Comparison of ENCODE assay signal across 14 cellular contexts in the genomic region with DNA sequence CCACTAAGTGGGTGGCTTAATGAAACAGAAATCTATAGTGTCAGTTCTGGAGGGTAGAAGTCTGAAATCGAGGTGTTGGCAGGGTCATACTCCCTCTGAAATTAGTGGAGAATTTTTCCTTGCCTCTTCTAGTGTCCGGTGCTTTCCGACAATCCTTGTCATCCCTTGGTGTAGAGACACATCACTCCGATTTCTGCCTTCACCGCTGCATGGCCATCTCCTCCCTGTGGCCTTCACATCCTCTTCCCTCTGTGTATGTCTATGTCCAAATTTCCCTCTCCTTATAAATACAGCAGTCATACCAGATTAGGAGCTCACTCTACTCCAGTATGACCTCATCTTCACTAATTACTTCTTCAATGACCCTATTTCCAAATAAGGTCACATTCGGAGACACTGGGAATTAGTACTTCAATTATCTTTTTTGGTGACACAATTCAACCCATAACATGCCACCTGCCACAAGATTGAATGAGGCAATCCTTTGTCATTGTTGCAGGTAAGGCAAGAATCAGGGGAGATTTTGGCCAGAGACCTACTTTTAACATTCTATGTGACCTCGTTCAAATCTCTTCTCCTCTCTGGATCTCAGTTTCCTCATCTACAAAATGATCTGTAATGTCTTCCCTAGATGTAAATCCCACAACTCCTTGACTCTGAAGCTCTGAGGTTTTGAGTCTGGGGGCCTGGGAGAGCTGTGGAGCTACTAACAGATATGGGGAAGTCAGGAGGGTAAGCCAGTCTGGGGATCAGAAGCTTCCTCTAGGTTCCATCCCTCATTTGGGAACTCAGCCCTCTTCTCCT. TPM values are rescaled to one million over a fixed set of nuclear protein-coding genes. Genes with fewer than 3 reads are reported as not detected.
A peak's percentile ranks its signal among the peaks of the same experiment; 100 is the strongest.
DNase-seq lines count a peak whose midpoint lies in the region; ATAC-seq, FAIRE-seq and TF ChIP-seq lines count a peak whose summit lies in the region.
"Had no signal": no experiment of that assay in that cellular context is flagged by ENCODE, and none has a peak within 500 bp of the region (broad histone marks: within the 10 kb centered on the region; RNA-seq: fewer than 3 reads in every experiment).

No MANE protein-coding gene starts in this region.

- peak overlapping the region; percentile 40 for H4K8ac ChIP-seq in trophoblast cell (ENCODE audit: low read depth, low read length)

- H3K79me1 ChIP-seq in trophoblast cell (ENCODE audit: low read length): no peaks in the 10 kb centered on the region

- no peak for ATAC-seq in HG02981 (IDR thresholded peaks at IDR 0.05; ENCODE audit: unreplicated experiment)
- ATAC-seq: left colon, sciatic nerve had no signal

- H2AFZ ChIP-seq in astrocyte (ENCODE audit: low read depth, low read length) (no peak overlapping the region), trophoblast cell (ENCODE audit: insufficient read depth, low read length, poor library complexity) (no peak overlapping the region)

- H2BK12ac ChIP-seq in trophoblast cell (ENCODE audit: low read length): no peak overlapping the region

- peak overlapping the region; percentile 26 for H2BK5ac ChIP-seq in trophoblast cell (ENCODE audit: low read depth, low read length, poor library complexity)

- H2BK120ac ChIP-seq in trophoblast cell (ENCODE audit: insufficient read depth, low read length, poor library complexity): peak overlapping the region; percentile 7

- H3K4ac ChIP-seq in trophoblast cell (ENCODE audit: low read depth, low read length): peak overlapping the region; percentile 50

- WGBS in trophoblast cell (ENCODE audit: extremely low coverage, insufficient coverage, insufficient read length): no CpG with 5 or more reads among the region's 7 CpGs

- H3K23ac ChIP-seq in trophoblast cell (ENCODE audit: low read length): no peak overlapping the region

- peak overlapping the region in 3 of 10 experiments; percentile 16 to 37 (median 26); a peak in 4 of 20 replicates for H3K4me3 ChIP-seq in BLaER1 treated with 17β-estradiol and CSF1 and Interleukin-3, amounts not matched to agents 10 nM and 100 nM
- H3K4me3 ChIP-seq in astrocyte (ENCODE audit: insufficient read depth, low read depth, low read length): no peak overlapping the region
- H3K4me3 ChIP-seq in trophoblast cell (ENCODE audit: low read depth, low read length): no peak overlapping the region
- H3K4me3 ChIP-seq: SJSA1 had no signal

- peaks cover 59% of the 10 kb centered on the region for H3K4me1 Mint-ChIP-seq in astrocyte (ENCODE audit: low read depth, unreplicated experiment)
- peaks cover 3% of the 10 kb centered on the region for H3K4me1 Mint-ChIP-seq in activated T-helper 1 cell treated with anti-CD3 and anti-CD28 coated beads, Interleukin-12 subunit alpha, Interleukin-12 subunit beta, Interleukin-2, Interleukin-4 antibody, amounts not matched to agents 30 ng/mL and 10 ng/mL and 1 ng/mL, durations not matched to agents 14 hours and 24 hours and 36 hours (ENCODE audit: low read depth)

- H3K9me3 Mint-ChIP-seq in astrocyte (ENCODE audit: unreplicated experiment): no peaks in the 10 kb centered on the region
- no peaks in the 10 kb centered on the region for H3K9me3 Mint-ChIP-seq in activated T-helper 1 cell treated with anti-CD3 and anti-CD28 coated beads, Interleukin-12 subunit alpha, Interleukin-12 subunit beta, Interleukin-2, Interleukin-4 antibody, amounts not matched to agents 30 ng/mL and 10 ng/mL and 1 ng/mL, durations not matched to agents 14 hours and 24 hours and 36 hours
- H3K9me3 Mint-ChIP-seq: endodermal cell, IgD-negative memory B cell had no signal

- H3K27me3 ChIP-seq in BLaER1 treated with 17β-estradiol and CSF1 and Interleukin-3, amounts not matched to agents 10 nM and 100 nM: no peaks in the 10 kb centered on the region
- no peaks in the 10 kb centered on the region for H3K27me3 ChIP-seq in astrocyte (ENCODE audit: insufficient read depth, low read length)
- H3K27me3 ChIP-seq in trophoblast cell (ENCODE audit: insufficient read depth, low read length): no peaks in the 10 kb centered on the region
- H3K27me3 ChIP-seq: SJSA1 had no signal

- H3K27ac Mint-ChIP-seq in astrocyte (ENCODE audit: unreplicated experiment): no peak overlapping the region
- no peak overlapping the region for H3K27ac Mint-ChIP-seq in activated T-helper 1 cell treated with anti-CD3 and anti-CD28 coated beads, Interleukin-12 subunit alpha, Interleukin-12 subunit beta, Interleukin-2, Interleukin-4 antibody, amounts not matched to agents 30 ng/mL and 10 ng/mL and 1 ng/mL, durations not matched to agents 14 hours and 24 hours and 36 hours
- H3K27ac Mint-ChIP-seq: endodermal cell, IgD-negative memory B cell had no signal

- H4K12ac ChIP-seq in trophoblast cell (ENCODE audit: low read depth, low read length): no peak overlapping the region

- no peak for FAIRE-seq in astrocyte (lab: Jason Lieb, UNC)

- no peaks in the 10 kb centered on the region for H3K36me3 Mint-ChIP-seq in astrocyte (ENCODE audit: low read depth, unreplicated experiment)
- no peaks in the 10 kb centered on the region for H3K36me3 Mint-ChIP-seq in activated T-helper 1 cell treated with anti-CD3 and anti-CD28 coated beads, Interleukin-12 subunit alpha, Interleukin-12 subunit beta, Interleukin-2, Interleukin-4 antibody, amounts not matched to agents 30 ng/mL and 10 ng/mL and 1 ng/mL, durations not matched to agents 14 hours and 24 hours and 36 hours (ENCODE audit: low read depth)
- H3K36me3 Mint-ChIP-seq: IgD-negative memory B cell had no signal

- peaks cover 98% of the 10 kb centered on the region for H3K79me2 ChIP-seq in astrocyte (ENCODE audit: insufficient read depth, low read length)
- peaks cover 12% of the 10 kb centered on the region for H3K79me2 ChIP-seq in trophoblast cell (ENCODE audit: control insufficient read depth, insufficient read depth, low read length, poor library complexity)

- H3K9ac ChIP-seq in BLaER1 treated with 17β-estradiol and CSF1 and Interleukin-3, amounts not matched to agents 10 nM and 100 nM: peak overlapping the region in 8 of 11 experiments; percentile 0 to 53 (median 34); a peak in 11 of 22 replicates
- H3K9ac ChIP-seq in astrocyte (ENCODE audit: low read length): no peak overlapping the region
- H3K9ac ChIP-seq in trophoblast cell (ENCODE audit: low read length): no peak overlapping the region

- peak overlapping the region; percentile 5 for H3K18ac ChIP-seq in trophoblast cell (ENCODE audit: low read length)

- DNase-seq in EH (ENCODE audit: low read depth) (peak; percentile 56), astrocyte (ENCODE audit: low read depth) (no peak), trophoblast cell (no peak)
- no peak for DNase-seq in activated T-helper 1 cell treated with anti-CD3 and anti-CD28 coated beads, Interleukin-12 subunit alpha, Interleukin-12 subunit beta, Interleukin-2, Interleukin-4 antibody, amounts not matched to agents 30 ng/mL and 10 ng/mL and 1 ng/mL, durations not matched to agents 14 hours and 24 hours and 36 hours (ENCODE audit: low spot score)
- DNase-seq in activated T-cell treated with anti-CD3 and anti-CD28 coated beads, Interleukin-2, amount 50 U/mL, for 48 hours: no peak
- DNase-seq: amygdala, left colon, nucleus accumbens had no signal

- H3K36me3 ChIP-seq in BLaER1 treated with 17β-estradiol and CSF1 and Interleukin-3, amounts not matched to agents 10 nM and 100 nM: peaks cover 0 to 27% (median 4%) of the 10 kb centered on the region in 11 experiments; a peak in 8 of 22 replicates
- H3K36me3 ChIP-seq in astrocyte (ENCODE audit: insufficient read depth, low read length) (no peaks in the 10 kb centered on the region), trophoblast cell (ENCODE audit: control insufficient read depth in 1 of 2, insufficient read depth in 2 of 2, low read length in 2 of 2) (peaks cover 0 to 4% of the 10 kb centered on the region in 2 experiments)
- H3K36me3 ChIP-seq: SJSA1 had no signal

- H3K4me2 ChIP-seq in BLaER1 treated with 17β-estradiol and CSF1 and Interleukin-3, amounts not matched to agents 10 nM and 100 nM: peak overlapping the region; percentile 67 to 89 (median 80)
- H3K4me2 ChIP-seq in astrocyte (ENCODE audit: low read length): no peak overlapping the region
- no peak overlapping the region for H3K4me2 ChIP-seq in trophoblast cell (ENCODE audit: low read length)

- peaks cover 69 to 98% (median 93%) of the 10 kb centered on the region in 10 experiments for H3K4me1 ChIP-seq in BLaER1 treated with 17β-estradiol and CSF1 and Interleukin-3, amounts not matched to agents 10 nM and 100 nM
- H3K4me1 ChIP-seq in astrocyte (ENCODE audit: insufficient read depth, low read length) (peaks cover 61% of the 10 kb centered on the region), trophoblast cell (ENCODE audit: control insufficient read depth in 1 of 2, insufficient read depth in 2 of 2, low read length in 2 of 2) (peaks cover 29 to 42% of the 10 kb centered on the region in 2 experiments)

- H3K27me3 Mint-ChIP-seq in astrocyte (ENCODE audit: low read depth, unreplicated experiment): no peaks in the 10 kb centered on the region
- H3K27me3 Mint-ChIP-seq in activated T-helper 1 cell treated with anti-CD3 and anti-CD28 coated beads, Interleukin-12 subunit alpha, Interleukin-12 subunit beta, Interleukin-2, Interleukin-4 antibody, amounts not matched to agents 30 ng/mL and 10 ng/mL and 1 ng/mL, durations not matched to agents 14 hours and 24 hours and 36 hours (ENCODE audit: insufficient read depth): peaks cover 7% of the 10 kb centered on the region
- H3K27me3 Mint-ChIP-seq: IgD-negative memory B cell had no signal

- intact Hi-C loops in activated T-helper 1 cell treated with anti-CD3 and anti-CD28 coated beads, Interleukin-12 subunit alpha, Interleukin-12 subunit beta, Interleukin-2, Interleukin-4 antibody, amounts not matched to agents 30 ng/mL and 10 ng/mL and 1 ng/mL, durations not matched to agents 14 hours and 24 hours and 36 hours (cut with micrococcal nuclease): no loop called here

- peak overlapping the region in 9 of 11 experiments; percentile 46 to 79 (median 63); a peak in 18 of 22 replicates for H3K27ac ChIP-seq in BLaER1 treated with 17β-estradiol and CSF1 and Interleukin-3, amounts not matched to agents 10 nM and 100 nM
- H3K27ac ChIP-seq in astrocyte (ENCODE audit: low read depth, low read length): no peak overlapping the region
- H3K27ac ChIP-seq in trophoblast cell (ENCODE audit: low read depth, low read length): no peak overlapping the region
- H3K27ac ChIP-seq: SJSA1 had no signal

- H3K9me3 ChIP-seq in BLaER1 treated with 17β-estradiol and CSF1 and Interleukin-3, amounts not matched to agents 10 nM and 100 nM (replicated peaks in 1 of 11): no peaks in the 10 kb centered on the region
- H3K9me3 ChIP-seq in astrocyte (ENCODE audit: insufficient read depth, low read depth, low read length): no peaks in the 10 kb centered on the region
- no peaks in the 10 kb centered on the region for H3K9me3 ChIP-seq in trophoblast cell (ENCODE audit: insufficient read depth, low read depth, low read length)
- H3K9me3 ChIP-seq: SJSA1 had no signal

- no peak overlapping the region for H2AK5ac ChIP-seq in trophoblast cell (ENCODE audit: low read length)

- peaks cover 0 to 99% (median 72%) of the 10 kb centered on the region in 11 experiments; a peak in 17 of 22 replicates for H4K20me1 ChIP-seq in BLaER1 treated with 17β-estradiol and CSF1 and Interleukin-3, amounts not matched to agents 10 nM and 100 nM
- peaks cover 15% of the 10 kb centered on the region for H4K20me1 ChIP-seq in astrocyte (ENCODE audit: insufficient read depth, low read length)

- TF ChIP-seq CTCF in astrocyte (IDR thresholded peaks at IDR 0.05; ENCODE audit: insufficient read depth, low read depth, low read length): no peak

- H3K14ac ChIP-seq in trophoblast cell (ENCODE audit: low read length): no peak overlapping the region

- H4K91ac ChIP-seq in trophoblast cell (ENCODE audit: low read depth, low read length): peak overlapping the region; percentile 12

- H3K4me3 Mint-ChIP-seq in astrocyte (ENCODE audit: unreplicated experiment): peak overlapping the region; percentile 6
- H3K4me3 Mint-ChIP-seq in activated T-helper 1 cell treated with anti-CD3 and anti-CD28 coated beads, Interleukin-12 subunit alpha, Interleukin-12 subunit beta, Interleukin-2, Interleukin-4 antibody, amounts not matched to agents 30 ng/mL and 10 ng/mL and 1 ng/mL, durations not matched to agents 14 hours and 24 hours and 36 hours: no peak overlapping the region
- H3K4me3 Mint-ChIP-seq: endodermal cell, IgD-negative memory B cell had no signal

RNA-seq across cellular contexts. Expression of gene NAV1, which starts 16.1 kb away (rescaled TPM):
- total RNA-seq in astrocyte: 79.7 and 85.2 TPM in 2 replicates
- 38.9 and 40.5 TPM in 2 replicates for polyA plus RNA-seq in trophoblast cell (2013)
- 0.83 and 1.6 TPM in 2 replicates for total RNA-seq in activated T-helper 1 cell treated with anti-CD3 and anti-CD28 coated beads, Interleukin-12 subunit alpha, Interleukin-12 subunit beta, Interleukin-2, Interleukin-4 antibody, amounts not matched to agents 30 ng/mL and 10 ng/mL and 1 ng/mL, durations not matched to agents 14 hours and 24 hours and 36 hours

RNA-seq across cellular contexts. Expression of gene CSRP1, which starts 48.1 kb away (rescaled TPM):
- 289 and 317 TPM in 2 replicates for total RNA-seq in astrocyte
- 326 and 348 TPM in 2 replicates for polyA plus RNA-seq in trophoblast cell (2013)
- total RNA-seq in activated T-helper 1 cell treated with anti-CD3 and anti-CD28 coated beads, Interleukin-12 subunit alpha, Interleukin-12 subunit beta, Interleukin-2, Interleukin-4 antibody, amounts not matched to agents 30 ng/mL and 10 ng/mL and 1 ng/mL, durations not matched to agents 14 hours and 24 hours and 36 hours: 66.0 and 66.2 TPM in 2 replicates

Comparison
In these comparisons a context has a peak if more than half of its experiments do, and no peak if none do; other contexts are left out.
1. H3K27ac ChIP-seq: peak in BLaER1 treated with 17β-estradiol and CSF1 and Interleukin-3, amounts not matched to agents 10 nM and 100 nM (9 of 11); none in astrocyte (single experiment) and trophoblast cell (single experiment).
2. H3K4me2 ChIP-seq: peak in BLaER1 treated with 17β-estradiol and CSF1 and Interleukin-3, amounts not matched to agents 10 nM and 100 nM (11 of 11); none in astrocyte (single experiment) and trophoblast cell (single experiment).
3. H3K9ac ChIP-seq: peak in BLaER1 treated with 17β-estradiol and CSF1 and Interleukin-3, amounts not matched to agents 10 nM and 100 nM (8 of 11); none in astrocyte (single experiment) and trophoblast cell (single experiment).
4. RNA of gene NAV1, which starts 16.1 kb away (total RNA-seq): 79.7 to 85.2 TPM in astrocyte; 0.83 to 1.6 TPM in activated T-helper 1 cell treated with anti-CD3 and anti-CD28 coated beads, Interleukin-12 subunit alpha, Interleukin-12 subunit beta, Interleukin-2, Interleukin-4 antibody, amounts not matched to agents 30 ng/mL and 10 ng/mL and 1 ng/mL, durations not matched to agents 14 hours and 24 hours and 36 hours; every median in the first group is over 10 times any median in the second.